ENCODE assay signal across 9 cellular contexts in the genomic region with DNA sequence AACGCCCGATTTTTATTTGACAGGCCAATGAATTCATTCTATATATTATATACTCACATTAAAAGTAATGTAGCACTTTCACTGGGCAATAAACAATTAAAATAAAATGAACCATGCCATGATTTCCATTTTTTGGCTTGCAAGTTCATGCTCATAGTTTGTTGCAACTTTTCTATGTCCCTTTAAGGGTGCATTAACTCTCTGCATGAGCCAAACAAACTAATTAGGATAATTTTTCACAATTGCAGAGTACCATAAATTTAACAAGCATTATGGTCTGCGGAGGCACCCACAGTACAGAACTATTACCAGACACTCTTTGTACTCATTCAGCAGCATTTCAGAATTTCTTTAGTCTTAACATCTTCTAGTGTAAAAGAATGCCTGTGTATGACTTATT. TPM values are rescaled to one million over a fixed set of nuclear protein-coding genes. Genes with fewer than 3 reads are reported as not detected.
DNase-seq lines count a peak whose midpoint lies in the region; ATAC-seq and TF ChIP-seq lines count a peak whose summit lies in the region.
"Had no signal": no experiment of that assay in that cellular context is flagged by ENCODE, and none has a peak within 500 bp of the region (broad histone marks: within the 10 kb centered on the region; RNA-seq: fewer than 3 reads in every experiment).

No MANE protein-coding gene starts in this region.

- H3K9ac ChIP-seq in fibroblast of lung (ENCODE audit: insufficient read depth, low read length): no peak overlapping the region

- peak overlapping the region; percentile 88 for H3K4me2 ChIP-seq in fibroblast of lung (ENCODE audit: extremely low read depth, insufficient read depth, low read length)

- H3K4me1 ChIP-seq in SJSA1 (replicated peaks) (peaks cover 26% of the 10 kb centered on the region), fibroblast of lung (ENCODE audit: control insufficient read depth, extremely low read depth, insufficient read depth, low read length) (peaks cover 12% of the 10 kb centered on the region), gastrocnemius medialis (peaks cover 7 to 10% of the 10 kb centered on the region in 2 donors)

- H4K20me1 ChIP-seq in fibroblast of lung (ENCODE audit: control insufficient read depth, extremely low read depth, insufficient read depth, low read length): no peaks in the 10 kb centered on the region

- no peak for TF ChIP-seq POLR2A in gastrocnemius medialis (IDR thresholded peaks at IDR 0.05)

- peaks cover 35% of the 10 kb centered on the region for H3K36me3 ChIP-seq in SJSA1
- H3K36me3 ChIP-seq in fibroblast of lung (ENCODE audit: control insufficient read depth, insufficient read depth, low read length): no peaks in the 10 kb centered on the region
- H3K36me3 ChIP-seq in gastrocnemius medialis: no peaks in the 10 kb centered on the region

- DNase-seq in G401 (ENCODE audit: low spot score): peak; percentile 49
- no peak for DNase-seq in SJSA1 (ENCODE audit: low read depth in 1 of 2, low spot score in 2 of 2)
- DNase-seq in fibroblast of lung (ENCODE audit: low read depth in 2 of 2): no peak
- no peak for DNase-seq in gastrocnemius medialis
- no peak for DNase-seq in kidney tubule cell (ENCODE audit: low spot score)
- DNase-seq: NCI-H2029 had no signal

- peak overlapping the region; percentile 21 for H2AFZ ChIP-seq in fibroblast of lung (ENCODE audit: low read length)

- no peak for TF ChIP-seq CTCF in fibroblast of lung (conservative IDR thresholded peaks at IDR 0.05 in 1 of 2, IDR thresholded peaks at IDR 0.05 in 1 of 2; ENCODE audit: low read depth in 1 of 2, low read length in 2 of 2)
- no peak for TF ChIP-seq CTCF in gastrocnemius medialis (IDR thresholded peaks at IDR 0.05 in 4 of 5, conservative IDR thresholded peaks at IDR 0.05 in 1 of 5)

- peak overlapping the region; percentile 93 for H3K4me3 ChIP-seq in SJSA1
- H3K4me3 ChIP-seq in fibroblast of lung (replicated peaks in 1 of 4; ENCODE audit: control extremely low read depth in 1 of 4, insufficient read depth in 1 of 4, low read depth in 3 of 4, low read length in 4 of 4): peak overlapping the region; percentile 70 to 90 (median 80)
- peak overlapping the region; percentile 61 to 83 (median 73) for H3K4me3 ChIP-seq in gastrocnemius medialis

- ATAC-seq in gastrocnemius medialis: no peak
- ATAC-seq in HG03280 (IDR thresholded peaks at IDR 0.05; ENCODE audit: unreplicated experiment): no peak
- no peak for ATAC-seq in HG03159 (IDR thresholded peaks at IDR 0.05; ENCODE audit: unreplicated experiment)
- ATAC-seq in HG03432 (IDR thresholded peaks at IDR 0.05; ENCODE audit: unreplicated experiment): no peak

- H3K27ac ChIP-seq in SJSA1 (no peak overlapping the region; the same call in 1 of the 2 replicates), fibroblast of lung (ENCODE audit: insufficient read depth, low read length) (peak overlapping the region; percentile 89), gastrocnemius medialis (no peak overlapping the region)

- H3K27me3 ChIP-seq in SJSA1 (replicated peaks): no peaks in the 10 kb centered on the region
- H3K27me3 ChIP-seq in fibroblast of lung (ENCODE audit: control insufficient read depth, insufficient read depth, low read length): no peaks in the 10 kb centered on the region
- peaks cover 0 to 4% (median 0%) of the 10 kb centered on the region in 3 donors for H3K27me3 ChIP-seq in gastrocnemius medialis

- in situ Hi-C loops in G401 (cut with HindIII; ENCODE audit: low sequenced_read_pairs) (no loop called here), gastrocnemius medialis (cut with MboI; ENCODE audit: low sequenced_read_pairs in 4 of 4) (loop anchor here in 1 of 4 donors (25.0 kb wide), 2 partner anchors 339 to 564 kb away; partner anchors contain the start of genes NHLRC3 and PROSER1)

- H3K79me2 ChIP-seq in fibroblast of lung (ENCODE audit: control insufficient read depth, insufficient read depth, low read length): peaks cover 26% of the 10 kb centered on the region

- intact Hi-C loops in gastrocnemius medialis (cut with DNase I; ENCODE audit: low total_unique reads): loop anchor here (10.0 kb wide), 1 partner anchor 147 kb away; no protein-coding TSS in a partner anchor

- H3K9me3 ChIP-seq in SJSA1 (replicated peaks) (no peaks in the 10 kb centered on the region), fibroblast of lung (ENCODE audit: control insufficient read depth, insufficient read depth, low read depth, low read length) (no peaks in the 10 kb centered on the region), gastrocnemius medialis (no peaks in the 10 kb centered on the region)

RNA-seq across cellular contexts. Expression of gene LHFPL6, which starts 1.4 kb away (rescaled TPM):
- total RNA-seq in G401 (2014; rRNA removed; shearing (Covaris generic)): not detected in 2 replicates
- 68.9 and 76.3 TPM in 2 replicates for total RNA-seq in SJSA1 (2014; rRNA removed; shearing (Covaris generic))
- total RNA-seq in fibroblast of lung (33.4 and 42.4 TPM in 2 replicates), gastrocnemius medialis (10 to 100 TPM; 12.7 to 26.3 (median 16.0) TPM)
- polyA plus RNA-seq in fibroblast of lung: 52.9 and 86.8 TPM in 2 replicates
- 40.5 and 65.1 TPM in 2 replicates for polyA plus RNA-seq in fibroblast of lung (2012)
- polyA minus RNA-seq in fibroblast of lung (ENCODE audit: low replicate concordance): 37.9 and 48.1 TPM in 2 replicates

RNA-seq across cellular contexts. Expression of gene COG6, which starts 53.8 kb away (rescaled TPM):
- 20.6 and 27.3 TPM in 2 replicates for total RNA-seq in G401 (2014; rRNA removed; shearing (Covaris generic))
- 21.9 and 23.7 TPM in 2 replicates for total RNA-seq in SJSA1 (2014; rRNA removed; shearing (Covaris generic))
- 24.4 and 28.9 TPM in 2 replicates for total RNA-seq in fibroblast of lung
- 18.6 and 44.8 TPM in 2 replicates for polyA plus RNA-seq in fibroblast of lung
- 9.7 and 21.1 TPM in 2 replicates for polyA plus RNA-seq in fibroblast of lung (2012)
- 4.2 and 5.2 TPM in 2 replicates for polyA minus RNA-seq in fibroblast of lung (ENCODE audit: low replicate concordance)
- total RNA-seq in gastrocnemius medialis: 10 to 100 TPM in 1 of 4 donors, 1 to 10 TPM in 3; 5.4 to 13.5 (median 7.1) TPM

Comparison
In these comparisons a context has a peak if more than half of its experiments do, and no peak if none do; other contexts are left out.
1. RNA of gene LHFPL6, which starts 1.4 kb away (total RNA-seq): 68.9 to 76.3 TPM in SJSA1, 33.4 to 42.4 TPM in fibroblast of lung and 12.7 to 26.3 TPM in gastrocnemius medialis; not detected in G401; every median in the first group is over 10 times any median in the second.
2. Peak in every context shown above with its lines, with median percentiles within 50 percentile points of each other: H3K4me3 ChIP-seq.